ENCODE assay signal across 8 cellular contexts in genomic region chr1:156641761-156642264, GRCh38. TPM values are rescaled to one million over a fixed set of nuclear protein-coding genes. Genes with fewer than 3 reads are reported as not detected.
DNase-seq lines count a peak whose midpoint lies in the region; ATAC-seq lines count a peak whose summit lies in the region.

TSS of gene BCAN (plus strand) at chr1:156642117. CDS start at chr1:156646055, 3,938 bp downstream.

- ATAC-seq in HG02759 (IDR thresholded peaks at IDR 0.05; ENCODE audit: unreplicated experiment): no peak

- no peak within 1 kb of the TSS for H3K4me3 ChIP-seq in skeletal muscle satellite cell (ENCODE audit: low read length)

- CTCF ChIA-PET in activated naive CD4-positive, alpha-beta T cell treated with anti-CD3 and anti-CD28 coated beads for 36 hours (lab: Charles Lee): interaction anchor here (0.6 to 5.8 kb wide), 9 partner anchors 14 to 250 kb away, joined by 3 to 24 read pairs (median 4); no protein-coding TSS in a partner anchor

- H3K4me2 ChIP-seq in skeletal muscle satellite cell (ENCODE audit: low read length): peak within 1 kb of the TSS; percentile 25

- H3K36me3 ChIP-seq in skeletal muscle satellite cell (ENCODE audit: insufficient read depth, low read length): no peaks in the 10 kb centered on the region

- no peaks in the 10 kb centered on the region for H3K36me3 Mint-ChIP-seq in activated naive CD4-positive, alpha-beta T cell treated with anti-CD3 and anti-CD28 coated beads for 36 hours (ENCODE audit: low read depth)

- intact Hi-C loops in activated naive CD4-positive, alpha-beta T cell treated with anti-CD3 and anti-CD28 coated beads for 36 hours (cut with micrococcal nuclease): loop anchor here (2.0 kb wide), 1 partner anchor 15 kb away; no protein-coding TSS in a partner anchor

- DNase-seq in NCI-H2171 treated with DMSO at 0.1 percent for 48 hours (lab: John Stamatoyannopoulos, UW): peak; percentile 30
- no peak for DNase-seq in NCI-H2171 (lab: John Stamatoyannopoulos, UW)
- DNase-seq in activated naive CD4-positive, alpha-beta T cell treated with anti-CD3 and anti-CD28 coated beads for 36 hours: peak; percentile 32
- DNase-seq in hippocampal formation (lab: John Stamatoyannopoulos, UW): peak; percentile 63 to 65
- no peak for DNase-seq in glomerular visceral epithelial cell (ENCODE audit: extremely low spot score)
- DNase-seq in activated CD8-positive, alpha-beta memory T cell treated with anti-CD3 and anti-CD28 coated beads for 24 hours: no peak

- peak within 1 kb of the TSS; percentile 10 for H3K4me3 Mint-ChIP-seq in activated naive CD4-positive, alpha-beta T cell treated with anti-CD3 and anti-CD28 coated beads for 36 hours

- peaks cover 95% of the 10 kb centered on the region for H3K27me3 ChIP-seq in skeletal muscle satellite cell (ENCODE audit: control insufficient read depth, insufficient read depth, low read length)

- no peak within 1 kb of the TSS for H3K27ac Mint-ChIP-seq in activated naive CD4-positive, alpha-beta T cell treated with anti-CD3 and anti-CD28 coated beads for 36 hours

- no peak within 1 kb of the TSS for H3K9ac ChIP-seq in skeletal muscle satellite cell (ENCODE audit: low read depth, low read length)

- no peaks in the 10 kb centered on the region for H3K9me3 Mint-ChIP-seq in activated naive CD4-positive, alpha-beta T cell treated with anti-CD3 and anti-CD28 coated beads for 36 hours

- no peaks in the 10 kb centered on the region for H3K9me3 ChIP-seq in skeletal muscle satellite cell (replicated peaks; ENCODE audit: low read length)

- peaks cover 78% of the 10 kb centered on the region for H3K27me3 Mint-ChIP-seq in activated naive CD4-positive, alpha-beta T cell treated with anti-CD3 and anti-CD28 coated beads for 36 hours (ENCODE audit: low read depth)

- no peaks in the 10 kb centered on the region for H3K4me1 ChIP-seq in skeletal muscle satellite cell (ENCODE audit: control insufficient read depth, insufficient read depth, low read length)

- peaks cover 16% of the 10 kb centered on the region for H3K4me1 Mint-ChIP-seq in activated naive CD4-positive, alpha-beta T cell treated with anti-CD3 and anti-CD28 coated beads for 36 hours (ENCODE audit: low read depth)

RNA-seq across cellular contexts. Expression of gene BCAN, which starts in this region (rescaled TPM):
- total RNA-seq in activated naive CD4-positive, alpha-beta T cell treated with anti-CD3 and anti-CD28 coated beads for 36 hours: not detected
- not detected in 2 replicates for total RNA-seq in skeletal muscle satellite cell (2012; rRNA removed)

Comparison
In these comparisons a context has a peak if more than half of its experiments do, and no peak if none do; other contexts are left out.
1. DNase-seq: peak in NCI-H2171 treated with DMSO at 0.1 percent for 48 hours (single experiment) and hippocampal formation (2 of 2); none in NCI-H2171 (single experiment), glomerular visceral epithelial cell (single experiment) and activated CD8-positive, alpha-beta memory T cell treated with anti-CD3 and anti-CD28 coated beads for 24 hours (single experiment).
2. Peak in DNase-seq in activated naive CD4-positive, alpha-beta T cell treated with anti-CD3 and anti-CD28 coated beads for 36 hours; RNA of the gene not detected or under 1 TPM.